1 cellular context compared by ENCODE assay signal in the genomic region with DNA sequence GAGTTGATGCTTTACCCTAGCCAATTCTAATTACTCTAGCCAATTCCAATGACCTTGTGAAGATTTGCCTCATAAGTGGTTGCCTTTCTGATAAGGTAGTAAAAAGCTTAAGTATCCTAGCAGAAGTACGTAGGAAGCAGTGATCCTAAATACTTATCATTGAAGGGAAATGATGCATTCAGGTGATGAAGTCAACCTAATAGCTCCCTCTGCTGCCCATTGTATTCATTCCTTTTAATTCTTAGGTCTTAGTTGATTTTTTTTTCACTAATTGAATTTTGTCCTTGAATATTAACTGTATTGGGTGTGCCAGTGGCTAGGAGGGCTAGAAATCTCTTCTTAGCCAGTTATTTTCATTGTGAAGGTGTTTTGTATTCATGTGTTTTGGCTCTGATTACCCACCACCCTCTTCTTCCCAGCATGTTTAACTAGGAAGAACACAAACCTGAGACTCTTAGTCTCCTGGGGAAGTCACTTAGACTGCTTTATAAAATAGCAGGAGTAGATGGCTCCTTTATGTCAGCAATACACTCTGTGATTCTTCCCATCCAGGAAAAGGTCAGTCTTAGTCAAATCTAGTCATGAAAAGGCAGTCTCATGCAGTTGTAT.
TF ChIP-seq lines count a peak whose summit lies in the region.

No MANE protein-coding gene starts in this region.

TF ChIP-seq in GM12878, 131 proteins besides CTCF, POLR2A, EP300 and RAD21:
- TF ChIP-seq, protein P1, sequence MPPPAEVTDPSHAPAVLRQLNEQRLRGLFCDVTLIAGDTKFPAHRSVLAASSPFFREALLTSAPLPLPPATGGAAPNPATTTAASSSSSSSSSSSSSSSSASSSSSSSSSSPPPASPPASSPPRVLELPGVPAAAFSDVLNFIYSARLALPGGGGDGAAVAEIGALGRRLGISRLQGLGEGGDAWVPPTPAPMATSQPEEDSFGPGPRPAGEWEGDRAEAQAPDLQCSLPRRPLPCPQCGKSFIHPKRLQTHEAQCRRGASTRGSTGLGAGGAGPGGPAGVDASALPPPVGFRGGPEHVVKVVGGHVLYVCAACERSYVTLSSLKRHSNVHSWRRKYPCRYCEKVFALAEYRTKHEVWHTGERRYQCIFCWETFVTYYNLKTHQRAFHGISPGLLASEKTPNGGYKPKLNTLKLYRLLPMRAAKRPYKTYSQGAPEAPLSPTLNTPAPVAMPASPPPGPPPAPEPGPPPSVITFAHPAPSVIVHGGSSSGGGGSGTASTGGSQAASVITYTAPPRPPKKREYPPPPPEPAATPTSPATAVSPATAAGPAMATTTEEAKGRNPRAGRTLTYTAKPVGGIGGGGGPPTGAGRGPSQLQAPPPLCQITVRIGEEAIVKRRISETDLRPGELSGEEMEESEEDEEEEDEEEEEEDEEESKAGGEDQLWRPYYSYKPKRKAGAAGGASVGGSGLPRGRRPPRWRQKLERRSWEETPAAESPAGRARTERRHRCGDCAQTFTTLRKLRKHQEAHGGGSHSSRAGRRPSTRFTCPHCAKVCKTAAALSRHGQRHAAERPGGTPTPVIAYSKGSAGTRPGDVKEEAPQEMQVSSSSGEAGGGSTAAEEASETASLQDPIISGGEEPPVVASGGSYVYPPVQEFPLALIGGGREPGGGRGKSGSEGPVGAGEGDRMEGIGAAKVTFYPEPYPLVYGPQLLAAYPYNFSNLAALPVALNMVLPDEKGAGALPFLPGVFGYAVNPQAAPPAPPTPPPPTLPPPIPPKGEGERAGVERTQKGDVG (CRISPR knock-in tag; IDR thresholded peaks at IDR 0.05) = no peak
- TF ChIP-seq ZNF384 (IDR thresholded peaks at IDR 0.05; ENCODE audit: borderline replicate concordance, low read depth, low read length) = 0 out of 2 replicates have a peak, but pooled peaks have one; percentile 10
- peak; percentile 35; the same call in 1 of the 2 replicates for TF ChIP-seq SMC3 (IDR thresholded peaks at IDR 0.05; ENCODE audit: borderline replicate concordance, low read length)
- TF ChIP-seq, protein P2, sequence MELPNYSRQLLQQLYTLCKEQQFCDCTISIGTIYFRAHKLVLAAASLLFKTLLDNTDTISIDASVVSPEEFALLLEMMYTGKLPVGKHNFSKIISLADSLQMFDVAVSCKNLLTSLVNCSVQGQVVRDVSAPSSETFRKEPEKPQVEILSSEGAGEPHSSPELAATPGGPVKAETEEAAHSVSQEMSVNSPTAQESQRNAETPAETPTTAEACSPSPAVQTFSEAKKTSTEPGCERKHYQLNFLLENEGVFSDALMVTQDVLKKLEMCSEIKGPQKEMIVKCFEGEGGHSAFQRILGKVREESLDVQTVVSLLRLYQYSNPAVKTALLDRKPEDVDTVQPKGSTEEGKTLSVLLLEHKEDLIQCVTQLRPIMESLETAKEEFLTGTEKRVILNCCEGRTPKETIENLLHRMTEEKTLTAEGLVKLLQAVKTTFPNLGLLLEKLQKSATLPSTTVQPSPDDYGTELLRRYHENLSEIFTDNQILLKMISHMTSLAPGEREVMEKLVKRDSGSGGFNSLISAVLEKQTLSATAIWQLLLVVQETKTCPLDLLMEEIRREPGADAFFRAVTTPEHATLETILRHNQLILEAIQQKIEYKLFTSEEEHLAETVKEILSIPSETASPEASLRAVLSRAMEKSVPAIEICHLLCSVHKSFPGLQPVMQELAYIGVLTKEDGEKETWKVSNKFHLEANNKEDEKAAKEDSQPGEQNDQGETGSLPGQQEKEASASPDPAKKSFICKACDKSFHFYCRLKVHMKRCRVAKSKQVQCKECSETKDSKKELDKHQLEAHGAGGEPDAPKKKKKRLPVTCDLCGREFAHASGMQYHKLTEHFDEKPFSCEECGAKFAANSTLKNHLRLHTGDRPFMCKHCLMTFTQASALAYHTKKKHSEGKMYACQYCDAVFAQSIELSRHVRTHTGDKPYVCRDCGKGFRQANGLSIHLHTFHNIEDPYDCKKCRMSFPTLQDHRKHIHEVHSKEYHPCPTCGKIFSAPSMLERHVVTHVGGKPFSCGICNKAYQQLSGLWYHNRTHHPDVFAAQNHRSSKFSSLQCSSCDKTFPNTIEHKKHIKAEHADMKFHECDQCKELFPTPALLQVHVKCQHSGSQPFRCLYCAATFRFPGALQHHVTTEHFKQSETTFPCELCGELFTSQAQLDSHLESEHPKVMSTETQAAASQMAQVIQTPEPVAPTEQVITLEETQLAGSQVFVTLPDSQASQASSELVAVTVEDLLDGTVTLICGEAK (IDR thresholded peaks at IDR 0.05; ENCODE audit: borderline replicate concordance) = no peak
